Comparison of ENCODE assay signal across 8 cellular contexts in the genomic region with DNA sequence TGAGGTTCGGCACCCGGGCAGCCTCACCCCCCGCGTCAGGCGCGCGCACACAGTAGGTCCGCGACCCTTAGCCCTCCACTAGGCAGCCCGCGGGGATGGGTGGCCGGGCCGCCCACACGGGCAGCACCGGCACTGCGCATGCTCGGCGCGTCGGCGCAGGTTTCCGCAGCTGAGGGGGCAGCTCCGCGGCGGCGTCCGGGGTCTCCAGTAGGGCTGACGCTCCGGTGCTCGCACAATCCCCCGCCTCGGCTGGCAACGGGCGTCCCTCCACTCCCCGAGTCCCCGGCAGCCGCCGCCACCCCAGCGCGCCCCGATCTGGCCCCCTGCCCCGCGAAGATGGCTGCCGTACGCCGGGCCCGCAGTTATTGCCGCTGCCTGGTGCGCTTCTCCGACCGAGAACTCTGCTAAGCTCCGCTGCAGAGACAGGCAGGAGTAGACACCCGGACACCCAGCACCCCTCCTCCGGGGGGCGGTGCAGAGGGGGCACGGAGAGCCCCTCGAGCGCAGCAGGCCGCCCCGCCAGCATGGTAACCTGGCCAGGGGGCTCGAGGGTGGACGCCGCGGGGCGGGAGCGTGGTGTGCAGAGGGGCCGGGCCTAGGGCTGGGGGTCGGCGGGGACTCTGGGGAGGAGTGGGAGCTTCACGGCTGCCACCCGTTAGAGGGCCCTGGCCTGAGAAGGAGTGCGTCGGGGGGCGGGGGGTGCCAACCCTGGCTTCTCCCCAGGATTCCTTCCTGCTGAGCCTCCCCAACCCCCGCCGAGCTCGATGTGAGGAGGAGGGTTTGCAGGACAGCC. TPM values are rescaled to one million over a fixed set of nuclear protein-coding genes. Genes with fewer than 3 reads are reported as not detected.
A peak's percentile ranks its signal among the peaks of the same experiment; 100 is the strongest.
DNase-seq lines count a peak whose midpoint lies in the region; ATAC-seq, FAIRE-seq and TF ChIP-seq lines count a peak whose summit lies in the region.

A gene (plus strand): TSS at position 139 of the 793 bp plus-strand sequence. CDS start 386 bp downstream, at position 525.

- H3K4me1 ChIP-seq in CD4-positive, CD25-positive, alpha-beta regulatory T cell (ENCODE audit: control insufficient read depth, insufficient read depth, low read length, poor library complexity, severe bottlenecking) = peaks cover 40% of the 10 kb centered on the region
- peaks cover 13% of the 10 kb centered on the region for H3K4me1 ChIP-seq in neuron (ENCODE audit: insufficient read depth, low read length)

- TF ChIP-seq CTCF in foreskin fibroblast (IDR thresholded peaks at IDR 0.05; ENCODE audit: low read depth, low read length) (no peak), subcutaneous adipose tissue (IDR thresholded peaks at IDR 0.05; ENCODE audit: low read depth) (no peak)

- no peaks in the 10 kb centered on the region for H3K27me3 Mint-ChIP-seq in CD4-positive, CD25-positive, alpha-beta regulatory T cell

- H3K36me3 Mint-ChIP-seq in CD4-positive, CD25-positive, alpha-beta regulatory T cell = no peaks in the 10 kb centered on the region

- peak within 1 kb of the TSS; percentile 92 for H2AFZ ChIP-seq in neuron (ENCODE audit: low read depth, low read length)

- peak; percentile 47 to 52 for ATAC-seq in CD4-positive, CD25-positive, alpha-beta regulatory T cell (ENCODE audit: low read depth in 2 of 2)
- ATAC-seq in HG03432 (IDR thresholded peaks at IDR 0.05; ENCODE audit: unreplicated experiment) = peak; percentile 61

- peaks cover 3% of the 10 kb centered on the region for H3K36me3 ChIP-seq in CD4-positive, CD25-positive, alpha-beta regulatory T cell (ENCODE audit: control insufficient read depth, insufficient read depth, low read length)
- no peaks in the 10 kb centered on the region for H3K36me3 ChIP-seq in neuron (ENCODE audit: insufficient read depth, low read length)

- H3K4me3 Mint-ChIP-seq in CD4-positive, CD25-positive, alpha-beta regulatory T cell = peak within 1 kb of the TSS; percentile 94 to 100 (median 98)

- H3K27me3 ChIP-seq in CD4-positive, CD25-positive, alpha-beta regulatory T cell (ENCODE audit: control insufficient read depth, insufficient read depth, low read length) = no peaks in the 10 kb centered on the region
- no peaks in the 10 kb centered on the region for H3K27me3 ChIP-seq in neuron (ENCODE audit: insufficient read depth, low read length)

- no peaks in the 10 kb centered on the region for H3K9me3 ChIP-seq in CD4-positive, CD25-positive, alpha-beta regulatory T cell (ENCODE audit: control insufficient read depth in 2 of 2, low read length in 2 of 2)
- no peaks in the 10 kb centered on the region for H3K9me3 ChIP-seq in neuron (ENCODE audit: low read length)

- H3K27ac ChIP-seq in CD4-positive, CD25-positive, alpha-beta regulatory T cell (ENCODE audit: insufficient read depth, low read length, poor library complexity, severe bottlenecking) = peak within 1 kb of the TSS; percentile 82

- H3K4me1 Mint-ChIP-seq in CD4-positive, CD25-positive, alpha-beta regulatory T cell = peaks cover 24 to 69% (median 41%) of the 10 kb centered on the region in 4 donors

- H3K27ac Mint-ChIP-seq in CD4-positive, CD25-positive, alpha-beta regulatory T cell = peak within 1 kb of the TSS; percentile 92 to 96 (median 93)

- FAIRE-seq in GM19239 (lab: Jason Lieb, UNC) = no peak

- no peaks in the 10 kb centered on the region for H3K9me3 Mint-ChIP-seq in CD4-positive, CD25-positive, alpha-beta regulatory T cell

- H3K4me3 ChIP-seq in CD4-positive, CD25-positive, alpha-beta regulatory T cell (ENCODE audit: low read depth, low read length) = peak within 1 kb of the TSS; percentile 98
- peak within 1 kb of the TSS; percentile 83 to 85 for H3K4me3 ChIP-seq in foreskin fibroblast (ENCODE audit: low read depth in 1 of 2, low read length in 2 of 2)
- H3K4me3 ChIP-seq in neuron (ENCODE audit: low read length) = peak within 1 kb of the TSS; percentile 88

- peak in 2 of 3 donors; percentile 79 to 84 for DNase-seq in CD4-positive, CD25-positive, alpha-beta regulatory T cell
- DNase-seq in GM19239 (ENCODE audit: insufficient read length, low spot score) = peak; percentile 53
- DNase-seq in OCI-M1 (lab: John Stamatoyannopoulos, UW) = peak; percentile 87
- peak; percentile 42 to 75 for DNase-seq in activated T-helper 1 cell treated with anti-CD3 and anti-CD28 coated beads, Interleukin-2, amount 50 U/mL, for 16 hours (ENCODE audit: low read depth in 1 of 2, low spot score in 1 of 2)
- DNase-seq in foreskin fibroblast = peak; percentile 40 to 82

RNA-seq across cellular contexts. Expression of the gene that starts here (rescaled TPM):
- 78.3 TPM for total RNA-seq in CD4-positive, CD25-positive, alpha-beta regulatory T cell
- polyA plus RNA-seq in CD4-positive, CD25-positive, alpha-beta regulatory T cell = 10 to 100 TPM; 44.1 to 48.5 (median 44.3) TPM
- 10 to 100 TPM; 59.0 to 74.6 (median 69.7) TPM for total RNA-seq in subcutaneous adipose tissue

Comparison
In these comparisons a context has a peak if more than half of its experiments do, and no peak if none do; other contexts are left out.
1. Peak in every context shown above with its lines: DNase-seq, ATAC-seq, H3K4me3 ChIP-seq and H3K27ac ChIP-seq.